Comparison of ENCODE assay signal across 17 cellular contexts in genomic region chr1:30660241-30660640, GRCh38.
DNase-seq lines count a peak whose midpoint lies in the region; ATAC-seq and TF ChIP-seq lines count a peak whose summit lies in the region.
"Had no signal": no experiment of that assay in that cellular context is flagged by ENCODE, and none has a peak within 500 bp of the region (broad histone marks: within the 10 kb centered on the region; RNA-seq: fewer than 3 reads in every experiment).

No MANE protein-coding gene starts in this region.

- intact Hi-C loops in spleen (cut with DNase I; ENCODE audit: low total_unique reads) = no loop called here

- H2AFZ ChIP-seq in neural progenitor cell (replicated peaks) = no peak overlapping the region
- H2AFZ ChIP-seq: GM23338 had no signal

- H3K36me3 Mint-ChIP-seq in chondrocyte (ENCODE audit: low read depth) = no peaks in the 10 kb centered on the region
- H3K36me3 Mint-ChIP-seq in neural progenitor cell = no peaks in the 10 kb centered on the region
- H3K36me3 Mint-ChIP-seq: CD4-positive, alpha-beta memory T cell had no signal

- H3K4me1 Mint-ChIP-seq in chondrocyte (ENCODE audit: low read depth) (no peaks in the 10 kb centered on the region), neural progenitor cell (peaks cover 24% of the 10 kb centered on the region)
- H3K4me1 Mint-ChIP-seq: CD4-positive, alpha-beta memory T cell had no signal

- H3K27ac Mint-ChIP-seq in chondrocyte (ENCODE audit: unreplicated experiment) (no peak overlapping the region), neural progenitor cell (peak overlapping the region; percentile 10)
- H3K27ac Mint-ChIP-seq: GM23338 had no signal

- H3K27me3 ChIP-seq in neural progenitor cell (no peaks in the 10 kb centered on the region), spleen (replicated peaks in 1 of 7) (peaks cover 0 to 36% (median 4%) of the 10 kb centered on the region in 7 donors)

- ATAC-seq in HG03378 (IDR thresholded peaks at IDR 0.05; ENCODE audit: unreplicated experiment) (no peak), GM18873 (IDR thresholded peaks at IDR 0.05; ENCODE audit: low FRiP score, unreplicated experiment) (no peak)
- ATAC-seq: A549, GM23338 had no signal

- DNase-seq in activated effector memory CD4-positive, alpha-beta T cell treated with anti-CD3 and anti-CD28 coated beads, Interleukin-2, amount 50 U/mL, for 16 hours = peak; percentile 30
- no peak for DNase-seq in activated effector memory CD4-positive, alpha-beta T cell treated with Interleukin-2 at 50 U/mL for 16 hours
- peak; percentile 59 for DNase-seq in chondrocyte (ENCODE audit: low spot score)
- no peak for DNase-seq in neural progenitor cell (ENCODE audit: low spot score)
- peak; percentile 37 for DNase-seq in spleen
- no peak for DNase-seq in SKM-1 treated with dmso at 0.1 percent for 144 hours (lab: John Stamatoyannopoulos, UW; ENCODE audit: unreplicated experiment)
- DNase-seq: AML-193; CD4-positive, alpha-beta memory T cell; DMS153; DMS79; GDM1 had no signal

- H3K4me3 ChIP-seq in neural progenitor cell (no peak overlapping the region), spleen (no peak overlapping the region)
- H3K4me3 ChIP-seq: A549, GM23338 had no signal

- H3K9me3 ChIP-seq in neural progenitor cell (ENCODE audit: low read depth) (no peaks in the 10 kb centered on the region), spleen (no peaks in the 10 kb centered on the region)
- H3K9me3 ChIP-seq: A549 had no signal

- H3K4me3 Mint-ChIP-seq in chondrocyte (ENCODE audit: unreplicated experiment) (no peak overlapping the region), neural progenitor cell (no peak overlapping the region)
- H3K4me3 Mint-ChIP-seq: CD4-positive, alpha-beta memory T cell; GM23338 had no signal

- no peaks in the 10 kb centered on the region for H3F3A ChIP-seq in neural progenitor cell (ENCODE audit: low read depth)

- no peak overlapping the region for H3K9ac ChIP-seq in neural progenitor cell

- WGBS in spleen, 5 donors = 68 to 90% (median 85%) methylated on average over 5 to 8 of the region's 8 CpGs

- H3K79me2 ChIP-seq in neural progenitor cell (ENCODE audit: low read depth) = no peaks in the 10 kb centered on the region

- no peaks in the 10 kb centered on the region for H4K20me1 ChIP-seq in neural progenitor cell (ENCODE audit: low read depth)

- H3K4me2 ChIP-seq in neural progenitor cell = no peak overlapping the region
- H3K4me2 ChIP-seq: A549, GM23338 had no signal

- no peak for TF ChIP-seq POLR2A in spleen (IDR thresholded peaks at IDR 0.05)

- H3K36me3 ChIP-seq in neural progenitor cell = no peaks in the 10 kb centered on the region
- H3K36me3 ChIP-seq in spleen = no peaks in the 10 kb centered on the region

- no peaks in the 10 kb centered on the region for H3K9me3 Mint-ChIP-seq in chondrocyte (ENCODE audit: low read depth)
- H3K9me3 Mint-ChIP-seq in neural progenitor cell = no peaks in the 10 kb centered on the region
- H3K9me3 Mint-ChIP-seq: CD4-positive, alpha-beta memory T cell had no signal

- H3K27ac ChIP-seq in neural progenitor cell (no peak overlapping the region), spleen (no peak overlapping the region)
- H3K27ac ChIP-seq: 22Rv1, A549, C4-2B had no signal

- H3K27me3 Mint-ChIP-seq in chondrocyte (ENCODE audit: low read depth) (peaks cover 29% of the 10 kb centered on the region), neural progenitor cell (ENCODE audit: insufficient read depth, low read depth) (peaks cover 10% of the 10 kb centered on the region)

- H3K4me1 ChIP-seq in neural progenitor cell (peaks cover 12% of the 10 kb centered on the region), spleen (no peaks in the 10 kb centered on the region)
- H3K4me1 ChIP-seq: A549 had no signal

- TF ChIP-seq CTCF in chondrocyte (IDR thresholded peaks at IDR 0.05) (no peak), neural progenitor cell (IDR thresholded peaks at IDR 0.05) (no peak), spleen (IDR thresholded peaks at IDR 0.05 in 8 of 11, conservative IDR thresholded peaks at IDR 0.05 in 3 of 11) (no peak)

Comparison
In these comparisons a context has a peak if more than half of its experiments do, and no peak if none do; other contexts are left out.
1. DNase-seq: peak in activated effector memory CD4-positive, alpha-beta T cell treated with anti-CD3 and anti-CD28 coated beads, Interleukin-2, amount 50 U/mL, for 16 hours (single experiment), chondrocyte (single experiment) and spleen (single experiment); none in activated effector memory CD4-positive, alpha-beta T cell treated with Interleukin-2 at 50 U/mL for 16 hours (single experiment), neural progenitor cell (single experiment) and SKM-1 treated with dmso at 0.1 percent for 144 hours (single experiment).